In the genomic region with DNA sequence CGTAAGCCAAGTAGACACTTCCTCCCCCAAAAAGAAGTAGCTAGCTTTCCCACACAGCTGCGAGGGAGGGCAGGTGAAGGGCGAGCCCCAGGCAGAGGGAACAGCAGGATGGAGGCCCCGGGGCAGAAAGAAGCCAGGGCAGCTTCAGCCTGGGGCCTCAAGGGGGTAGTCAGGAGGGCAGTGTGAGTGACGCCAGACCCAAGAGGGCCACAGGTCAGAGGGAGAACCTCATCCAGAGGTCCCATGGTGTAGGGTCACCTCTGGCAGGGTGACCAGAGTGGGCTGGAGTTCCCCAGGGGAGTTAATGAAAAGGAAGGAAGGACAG, we compare ENCODE assay signal across 2 cellular contexts.
TF ChIP-seq lines count a peak whose summit lies in the region.

No MANE protein-coding gene starts in this region.

TF ChIP-seq in GM23338, 12 proteins besides CTCF, POLR2A, EP300 and RAD21:
- TF ChIP-seq NANOG (IDR thresholded peaks at IDR 0.05; ENCODE audit: borderline replicate concordance) (no peak), ZNF114 (CRISPR knock-in tag; IDR thresholded peaks at IDR 0.05) (no peak), EZH2 (IDR thresholded peaks at IDR 0.05; ENCODE audit: low read depth, unreplicated experiment) (no peak), EZH2phosphoT487 (IDR thresholded peaks at IDR 0.05; ENCODE audit: unreplicated experiment) (no peak), CREB1 (CRISPR knock-in tag; IDR thresholded peaks at IDR 0.05; ENCODE audit: low read depth) (no peak), ZNF331 (CRISPR knock-in tag; IDR thresholded peaks at IDR 0.05; ENCODE audit: low read depth) (no peak)

TF ChIP-seq in GM12891, 5 proteins besides CTCF, POLR2A, EP300 and RAD21:
- TF ChIP-seq POLR2AphosphoS5 (IDR thresholded peaks at IDR 0.05; ENCODE audit: low read depth, low read length) (no peak), PAX5 (IDR thresholded peaks at IDR 0.05; ENCODE audit: insufficient read depth, low read length, severe bottlenecking) (no peak), SPI1 (IDR thresholded peaks at IDR 0.05; ENCODE audit: low read depth, low read length) (no peak), POU2F2 (IDR thresholded peaks at IDR 0.05; ENCODE audit: low read depth, low read length) (no peak), TAF1 (IDR thresholded peaks at IDR 0.05; ENCODE audit: low read depth, low read length) (no peak)
TF ChIP-seq in GM12891: peak in this region for 0.
